ENCODE assay signal across 29 cellular contexts in the genomic region with DNA sequence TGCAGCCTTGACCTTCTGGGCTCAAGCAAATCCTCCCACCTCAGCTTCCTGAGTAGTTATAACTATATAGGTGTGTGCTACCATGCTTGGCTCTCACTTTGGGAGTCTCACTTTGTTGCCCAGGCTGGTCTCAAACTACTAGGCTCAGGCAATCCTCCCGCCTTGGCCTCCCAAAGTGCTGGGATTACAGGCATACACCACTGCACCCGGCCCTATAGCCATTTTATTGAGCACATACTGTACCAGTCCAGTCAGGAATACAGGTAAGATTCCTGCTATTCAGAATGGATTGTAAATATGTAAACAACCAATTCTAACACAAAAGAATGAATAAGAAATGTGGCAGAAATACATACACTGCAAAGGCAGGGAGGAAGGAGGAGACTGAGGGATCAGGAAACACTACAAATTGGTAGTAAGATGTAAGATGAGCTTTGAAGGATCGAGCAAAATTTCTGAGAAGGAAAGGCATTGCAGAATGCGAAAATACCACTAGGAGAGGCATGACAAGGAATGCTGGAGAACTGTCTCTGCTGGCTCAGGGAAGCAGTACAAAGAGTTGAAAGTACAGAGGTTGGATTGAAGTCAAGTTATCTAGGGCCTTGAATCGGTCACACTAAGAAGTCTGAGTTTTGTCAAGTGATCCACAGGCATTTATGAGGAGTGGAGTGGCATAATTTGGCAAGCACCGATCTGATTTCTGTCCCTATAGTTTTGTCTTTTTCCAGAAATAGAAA.
DNase-seq lines count a peak whose midpoint lies in the region; ATAC-seq, FAIRE-seq and TF ChIP-seq lines count a peak whose summit lies in the region.
"Had no signal": no experiment of that assay in that cellular context is flagged by ENCODE, and none has a peak within 500 bp of the region (broad histone marks: within the 10 kb centered on the region; RNA-seq: fewer than 3 reads in every experiment).

No MANE protein-coding gene starts in this region.

- H2BK15ac ChIP-seq in mesenchymal stem cell (ENCODE audit: low read depth, poor library complexity, severe bottlenecking) = no peak overlapping the region

- no peak overlapping the region for H4K8ac ChIP-seq in mesenchymal stem cell (ENCODE audit: low read length)

- 63% methylated on average over 6 of the region's 6 CpGs for WGBS in K562 (ENCODE audit: insufficient coverage, low coverage, missing lambda C conversion rate)
- 95% methylated on average over 4 of the region's 6 CpGs for WGBS in mesenchymal stem cell

- no peak for TF ChIP-seq EP300 in K562 (IDR thresholded peaks at IDR 0.05; ENCODE audit: low read length)

- no peak for DNase-seq in stimulated activated naive CD8-positive, alpha-beta T cell treated with anti-CD3 and anti-CD28 coated beads, Interleukin-15, Interleukin-2, amounts not matched to agents 100 U/mL and 50 U/mL, for 24 hours
- DNase-seq in K562 (ENCODE audit: extremely low read depth in 1 of 4, low spot score in 3 of 4) (no peak), mesenchymal stem cell (no peak), amniotic stem cell (lab: John Stamatoyannopoulos, UW) (no peak), NCI-H187 (lab: John Stamatoyannopoulos, UW) (no peak), GM20000 (ENCODE audit: low spot score) (no peak)
- DNase-seq: activated CD4-positive, alpha-beta T cell treated with anti-CD3 and anti-CD28 coated beads for 48 hours; activated T-cell treated with anti-CD3 and anti-CD28 coated beads for 4 hours; anterior cingulate cortex; CD8-positive, alpha-beta memory T cell; DMS 273 treated with DMSO at 0.1 percent for 48 hours; effector memory CD8-positive, alpha-beta T cell; islet precursor cell; NCI-H1092; NCI-H1694; NCI-H446; NCI-H748 treated with DMSO at 0.1 percent for 48 hours; stimulated activated naive CD4-positive, alpha-beta T cell treated with Interleukin-2 at 50 U/mL for 16 hours; T-helper 9 cell; testis had no signal

- peak overlapping the region in 1 of 2 experiments; percentile 48 for H3K14ac ChIP-seq in mesenchymal stem cell (ENCODE audit: low read length in 2 of 2)

- H2AFZ ChIP-seq in K562 (ENCODE audit: low read depth, low read length) (peak overlapping the region; percentile 18), mesenchymal stem cell (ENCODE audit: low read depth, low read length) (no peak overlapping the region)

- no peak overlapping the region for H3K23ac ChIP-seq in mesenchymal stem cell (ENCODE audit: low read length in 2 of 2)

- H3K9ac ChIP-seq in K562 (ENCODE audit: insufficient read depth in 1 of 2, low read depth in 2 of 2, low read length in 2 of 2) (peak overlapping the region; percentile 3 to 11; a peak in 2 of 4 replicates), mesenchymal stem cell (ENCODE audit: low read length) (no peak overlapping the region)

- H2BK120ac ChIP-seq in mesenchymal stem cell (ENCODE audit: low read depth, low read length) = no peak overlapping the region

- H3K27me3 ChIP-seq in K562 (ENCODE audit: control insufficient read depth in 2 of 2, insufficient read depth in 2 of 2, low read length in 2 of 2) (no peaks in the 10 kb centered on the region), mesenchymal stem cell (ENCODE audit: control insufficient read depth in 1 of 2, insufficient read depth in 1 of 2, low read length in 2 of 2) (no peaks in the 10 kb centered on the region)
- H3K27me3 ChIP-seq: testis had no signal

- H4K91ac ChIP-seq in mesenchymal stem cell (ENCODE audit: low read length) = no peak overlapping the region

- H2AK5ac ChIP-seq in mesenchymal stem cell (ENCODE audit: low read length, severe bottlenecking) = no peak overlapping the region

- intact Hi-C loops in K562 (cut with micrococcal nuclease) = no loop called here

- H3K18ac ChIP-seq in mesenchymal stem cell (ENCODE audit: low read depth in 1 of 2, low read length in 2 of 2) = no peak overlapping the region

- no peaks in the 10 kb centered on the region for H3K9me3 ChIP-seq in K562 (replicated peaks; ENCODE audit: control insufficient read depth, insufficient read depth, low read depth, low read length)
- no peaks in the 10 kb centered on the region for H3K9me3 ChIP-seq in mesenchymal stem cell (ENCODE audit: control insufficient read depth, low read length)
- H3K9me3 ChIP-seq: testis had no signal

- no peaks in the 10 kb centered on the region for H4K20me1 ChIP-seq in K562 (replicated peaks; ENCODE audit: control insufficient read depth, insufficient read depth, low read length)

- H3K36me3 ChIP-seq in K562 (ENCODE audit: control insufficient read depth, insufficient read depth, low read length) (peaks cover 22% of the 10 kb centered on the region; the same call in 2 of the 3 replicates), mesenchymal stem cell (ENCODE audit: control insufficient read depth in 1 of 2, insufficient read depth in 2 of 2, low read depth in 1 of 2, low read length in 2 of 2) (peaks cover 3 to 22% of the 10 kb centered on the region in 2 experiments)

- BruUV-seq in K562 (replicated peaks; lab: Mats Ljungman, UMichigan) = no TSS peak

- H3K79me1 ChIP-seq in mesenchymal stem cell (replicated peaks; ENCODE audit: low read length, poor library complexity, severe bottlenecking) = peaks cover 13% of the 10 kb centered on the region

- no peak overlapping the region for H2BK5ac ChIP-seq in mesenchymal stem cell (ENCODE audit: low read depth, low read length, poor library complexity, severe bottlenecking)

- CTCF ChIA-PET in K562 (lab: Yijun Ruan, JAX; ENCODE audit: low intra/inter-chr PET ratio) = no interaction called here

- H3K27me3 Mint-ChIP-seq in stimulated activated naive CD8-positive, alpha-beta T cell treated with anti-CD3 and anti-CD28 coated beads, Interleukin-15, Interleukin-2, amounts not matched to agents 100 ng/mL and 50 ng/mL, for 24 hours = no peaks in the 10 kb centered on the region
- H3K27me3 Mint-ChIP-seq: activated naive CD8-positive, alpha-beta T cell; CD8-positive, alpha-beta memory T cell; effector memory CD8-positive, alpha-beta T cell had no signal

- no peak overlapping the region for H2BK12ac ChIP-seq in mesenchymal stem cell (ENCODE audit: low read length in 2 of 2)

- H3K4me1 Mint-ChIP-seq in stimulated activated naive CD8-positive, alpha-beta T cell treated with anti-CD3 and anti-CD28 coated beads, Interleukin-15, Interleukin-2, amounts not matched to agents 100 ng/mL and 50 ng/mL, for 24 hours (ENCODE audit: low read depth) = peaks cover 16% of the 10 kb centered on the region

- no peak for TF ChIP-seq RAD21 in K562 (CRISPR knock-in tag; conservative IDR thresholded peaks at IDR 0.05 in 1 of 2, IDR thresholded peaks at IDR 0.05 in 1 of 2)

- POLR2A ChIA-PET in K562 (lab: Yijun Ruan, JAX) = interaction anchor here (1.0 kb wide), 1 partner anchor 29 kb away, joined by 5 read pairs; no protein-coding TSS in a partner anchor

- H3K9me3 Mint-ChIP-seq in stimulated activated naive CD8-positive, alpha-beta T cell treated with anti-CD3 and anti-CD28 coated beads, Interleukin-15, Interleukin-2, amounts not matched to agents 100 ng/mL and 50 ng/mL, for 24 hours = no peaks in the 10 kb centered on the region
- H3K9me3 Mint-ChIP-seq: CD8-positive, alpha-beta memory T cell; effector memory CD8-positive, alpha-beta T cell had no signal

- TF ChIP-seq CTCF in K562 (IDR thresholded peaks at IDR 0.05 in 2 of 3, conservative IDR thresholded peaks at IDR 0.05 in 1 of 3; ENCODE audit: insufficient read depth in 2 of 3, low read depth in 1 of 3, low read length in 3 of 3) (no peak), GM20000 (IDR thresholded peaks at IDR 0.05; ENCODE audit: extremely low read depth, missing control alignments) (no peak)

- peak overlapping the region; percentile 29 for H3K27ac ChIP-seq in K562 (ENCODE audit: extremely low read depth, low read depth, low read length)
- H3K27ac ChIP-seq in mesenchymal stem cell (ENCODE audit: low read length, poor library complexity, severe bottlenecking) = peak overlapping the region; percentile 7
- H3K27ac ChIP-seq: testis, VCaP had no signal

- H3K36me3 Mint-ChIP-seq in stimulated activated naive CD8-positive, alpha-beta T cell treated with anti-CD3 and anti-CD28 coated beads, Interleukin-15, Interleukin-2, amounts not matched to agents 100 ng/mL and 50 ng/mL, for 24 hours (ENCODE audit: low read depth) = peaks cover 55% of the 10 kb centered on the region

- no peak for ATAC-seq in stimulated activated naive CD8-positive, alpha-beta T cell treated with anti-CD3 and anti-CD28 coated beads, Interleukin-15, Interleukin-2, amounts not matched to agents 100 U/mL and 50 U/mL, for 24 hours
- ATAC-seq in K562 (peak; percentile 70), GM19452 (IDR thresholded peaks at IDR 0.05; ENCODE audit: unreplicated experiment) (no peak)
- ATAC-seq: effector memory CD8-positive, alpha-beta T cell had no signal

- no peaks in the 10 kb centered on the region for H3K9me1 ChIP-seq in K562 (ENCODE audit: control insufficient read depth, insufficient read depth, low read length)

- H3K4me2 ChIP-seq in K562 (ENCODE audit: insufficient read depth, low read length) = no peak overlapping the region; the same call in 1 of the 2 replicates
- H3K4me2 ChIP-seq in mesenchymal stem cell (ENCODE audit: low read length, poor library complexity, severe bottlenecking) = no peak overlapping the region

- H3K4me3 ChIP-seq in K562 (no peak overlapping the region), mesenchymal stem cell (ENCODE audit: insufficient read depth in 1 of 2, low read depth in 1 of 2, low read length in 2 of 2) (no peak overlapping the region)
- H3K4me3 ChIP-seq: testis had no signal

- peak overlapping the region; percentile 22 for H3K27ac Mint-ChIP-seq in stimulated activated naive CD8-positive, alpha-beta T cell treated with anti-CD3 and anti-CD28 coated beads, Interleukin-15, Interleukin-2, amounts not matched to agents 100 ng/mL and 50 ng/mL, for 24 hours
- H3K27ac Mint-ChIP-seq: activated naive CD8-positive, alpha-beta T cell; CD8-positive, alpha-beta memory T cell; effector memory CD8-positive, alpha-beta T cell had no signal

- H3K4me1 ChIP-seq in K562 (replicated peaks in 1 of 2; ENCODE audit: control insufficient read depth in 2 of 2, insufficient read depth in 2 of 2, low read length in 2 of 2) (peaks cover 7 to 27% of the 10 kb centered on the region in 2 experiments; a peak in 4 of 5 replicates), mesenchymal stem cell (ENCODE audit: control insufficient read depth, insufficient read depth, low read depth, low read length) (no peaks in the 10 kb centered on the region)

- no peak for TF ChIP-seq POLR2A in K562 (conservative IDR thresholded peaks at IDR 0.05)

- in situ Hi-C loops in K562 (cut with MboI) = no loop called here

- H3K4ac ChIP-seq in mesenchymal stem cell (ENCODE audit: low read depth in 1 of 2, low read length in 2 of 2) = no peak overlapping the region

- peaks cover 5% of the 10 kb centered on the region; the same call in 1 of the 3 replicates for H3K79me2 ChIP-seq in K562 (ENCODE audit: control insufficient read depth, insufficient read depth, low read length)

- H3K4me3 Mint-ChIP-seq in stimulated activated naive CD8-positive, alpha-beta T cell treated with anti-CD3 and anti-CD28 coated beads, Interleukin-15, Interleukin-2, amounts not matched to agents 100 ng/mL and 50 ng/mL, for 24 hours = no peak overlapping the region
- H3K4me3 Mint-ChIP-seq: activated naive CD8-positive, alpha-beta T cell; CD8-positive, alpha-beta memory T cell; effector memory CD8-positive, alpha-beta T cell had no signal

- no peak for FAIRE-seq in K562 (lab: Jason Lieb, UNC)
- FAIRE-seq: A204.1, bronchial epithelial cell, colon, GM12891, urothelium cell line had no signal
